Comparison of ENCODE assay signal across 19 cellular contexts in the genomic region with DNA sequence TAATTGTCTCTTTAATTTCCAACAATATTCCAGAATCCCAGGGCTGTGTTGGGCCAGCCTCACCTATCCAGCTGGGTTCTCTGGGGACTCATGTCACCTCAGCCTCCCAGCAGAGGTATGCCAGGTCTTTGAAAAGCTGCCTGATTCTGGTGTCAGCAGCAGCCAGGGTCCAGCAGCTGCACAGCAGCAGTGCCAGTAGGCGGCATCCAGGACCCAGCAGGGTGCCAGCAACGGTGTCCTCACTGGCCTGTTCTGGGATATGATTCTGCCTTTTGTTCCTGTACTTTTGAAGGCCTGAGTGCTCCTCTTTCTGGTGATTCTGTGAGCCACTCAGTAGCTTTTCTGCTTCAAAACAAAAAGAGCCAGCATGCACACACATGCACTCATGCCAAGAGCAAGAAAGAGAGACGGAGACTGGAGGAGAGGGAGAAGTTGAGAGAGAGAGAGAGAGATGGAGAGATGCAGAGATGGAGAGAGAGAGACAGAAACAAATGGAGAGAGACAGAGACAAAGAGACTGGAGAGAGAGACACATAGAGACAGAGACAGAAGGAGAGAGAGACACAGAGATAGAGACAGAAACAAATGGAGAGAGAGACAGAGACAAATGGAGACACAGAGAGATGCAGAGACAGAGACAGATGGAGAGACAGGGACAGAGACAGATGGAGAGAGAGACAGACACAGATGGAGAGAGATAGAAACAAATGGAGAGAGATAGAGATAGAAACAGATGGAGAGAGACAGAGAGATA.
DNase-seq lines count a peak whose midpoint lies in the region; ATAC-seq and TF ChIP-seq lines count a peak whose summit lies in the region.
"Had no signal": no experiment of that assay in that cellular context is flagged by ENCODE, and none has a peak within 500 bp of the region (broad histone marks: within the 10 kb centered on the region; RNA-seq: fewer than 3 reads in every experiment).

No MANE protein-coding gene starts in this region.

- H3K4me3 Mint-ChIP-seq in activated CD8-positive, alpha-beta memory T cell treated with anti-CD3 and anti-CD28 coated beads, Interleukin-2, amount 10 ng/mL, durations not matched to agents 7 days and 5 days = no peak overlapping the region
- H3K4me3 Mint-ChIP-seq: activated CD4-positive, alpha-beta T cell treated with anti-CD3 and anti-CD28 coated beads, Interleukin-2, amount 10 ng/mL, durations not matched to agents 7 days and 5 days; CD4-positive, alpha-beta memory T cell; effector memory CD8-positive, alpha-beta T cell; GM23338; neural crest cell; T-helper 1 cell treated with Interleukin-12 subunit alpha and Interleukin-12 subunit beta and Interleukin-4 antibody, amounts not matched to agents 30 μg/mL and 1 μg/mL, for 36 hours had no signal

- H3K9ac ChIP-seq in HCT116 (ENCODE audit: low read length) = no peak overlapping the region

- RAD21 ChIA-PET in HCT116 (lab: Charles Lee; ENCODE audit: low non-redundant PET in 1 of 2, low total read pairs in 2 of 2, uncharacterized antibody in 2 of 2, unreplicated experiment in 2 of 2) = no interaction called here

- intact Hi-C loops in HCT116 (cut with micrococcal nuclease) = no loop called here
- intact Hi-C loops in Panc1 (cut with micrococcal nuclease; ENCODE audit: unreplicated experiment) = no loop called here
- intact Hi-C loops in stomach (cut with DNase I; ENCODE audit: low total_unique reads) = no loop called here

- no peak overlapping the region for H3K4me3 ChIP-seq in HCT116 (replicated peaks in 1 of 2; ENCODE audit: low read depth in 1 of 2, low read length in 2 of 2)
- H3K4me3 ChIP-seq in Panc1 (ENCODE audit: low read depth in 2 of 2, low read length in 2 of 2) = no peak overlapping the region
- no peak overlapping the region for H3K4me3 ChIP-seq in stomach
- H3K4me3 ChIP-seq: esophagus muscularis mucosa, GM23338, mucosa of descending colon, suprapubic skin had no signal

- no peak overlapping the region for H3K27ac Mint-ChIP-seq in activated CD8-positive, alpha-beta memory T cell treated with anti-CD3 and anti-CD28 coated beads, Interleukin-2, amount 10 ng/mL, durations not matched to agents 7 days and 5 days
- H3K27ac Mint-ChIP-seq: activated CD4-positive, alpha-beta T cell treated with anti-CD3 and anti-CD28 coated beads, Interleukin-2, amount 10 ng/mL, durations not matched to agents 7 days and 5 days; CD4-positive, alpha-beta memory T cell; effector memory CD8-positive, alpha-beta T cell; GM23338; T-helper 1 cell treated with Interleukin-12 subunit alpha and Interleukin-12 subunit beta and Interleukin-4 antibody, amounts not matched to agents 30 μg/mL and 1 μg/mL, for 36 hours had no signal

- no peak for TF ChIP-seq EP300 in stomach (IDR thresholded peaks at IDR 0.05)

- H3K9me3 ChIP-seq in HCT116 (ENCODE audit: control insufficient read depth in 1 of 2, insufficient read depth in 1 of 2, low read depth in 1 of 2, low read length in 2 of 2) (no peaks in the 10 kb centered on the region), Panc1 (ENCODE audit: control insufficient read depth, insufficient read depth, low read depth, low read length) (no peaks in the 10 kb centered on the region), stomach (no peaks in the 10 kb centered on the region)
- H3K9me3 ChIP-seq: esophagus muscularis mucosa, mucosa of descending colon, suprapubic skin had no signal

- no peak overlapping the region for H3K4me2 ChIP-seq in HCT116 (ENCODE audit: low read length)
- H3K4me2 ChIP-seq: GM23338 had no signal

- H3K36me3 Mint-ChIP-seq in activated CD8-positive, alpha-beta memory T cell treated with anti-CD3 and anti-CD28 coated beads, Interleukin-2, amount 10 ng/mL, durations not matched to agents 7 days and 5 days = no peaks in the 10 kb centered on the region
- H3K36me3 Mint-ChIP-seq: CD4-positive, alpha-beta memory T cell had no signal

- no peaks in the 10 kb centered on the region for H3K9me3 Mint-ChIP-seq in activated CD8-positive, alpha-beta memory T cell treated with anti-CD3 and anti-CD28 coated beads, Interleukin-2, amount 10 ng/mL, durations not matched to agents 7 days and 5 days (ENCODE audit: low read depth)
- H3K9me3 Mint-ChIP-seq: activated CD4-positive, alpha-beta T cell treated with anti-CD3 and anti-CD28 coated beads, Interleukin-2, amount 10 ng/mL, durations not matched to agents 7 days and 5 days; CD4-positive, alpha-beta memory T cell; effector memory CD8-positive, alpha-beta T cell; GM23338; neural crest cell; T-helper 1 cell treated with Interleukin-12 subunit alpha and Interleukin-12 subunit beta and Interleukin-4 antibody, amounts not matched to agents 30 μg/mL and 1 μg/mL, for 36 hours had no signal

- no peaks in the 10 kb centered on the region for H3K36me3 ChIP-seq in HCT116 (ENCODE audit: control insufficient read depth in 1 of 2, insufficient read depth in 2 of 2, low read length in 2 of 2)
- no peaks in the 10 kb centered on the region for H3K36me3 ChIP-seq in Panc1 (ENCODE audit: control insufficient read depth, insufficient read depth, low read length)
- no peaks in the 10 kb centered on the region for H3K36me3 ChIP-seq in stomach
- H3K36me3 ChIP-seq: esophagus muscularis mucosa, suprapubic skin had no signal

- H3K4me1 Mint-ChIP-seq in activated CD8-positive, alpha-beta memory T cell treated with anti-CD3 and anti-CD28 coated beads, Interleukin-2, amount 10 ng/mL, durations not matched to agents 7 days and 5 days = no peaks in the 10 kb centered on the region
- H3K4me1 Mint-ChIP-seq: GM23338, neural crest cell had no signal

- 66 to 85% (median 75%) methylated on average over 3 of the region's 3 CpGs for WGBS in stomach, 5 donors

- no peak for TF ChIP-seq POLR2A in HCT116 (IDR thresholded peaks at IDR 0.05; ENCODE audit: borderline replicate concordance, extremely low read depth, insufficient read depth, insufficient read length)
- TF ChIP-seq POLR2A in stomach (IDR thresholded peaks at IDR 0.05) = no peak

- CTCF ChIA-PET in activated CD8-positive, alpha-beta memory T cell treated with anti-CD3 and anti-CD28 coated beads, Interleukin-2, amount 10 ng/mL, durations not matched to agents 7 days and 5 days (lab: Charles Lee) = no interaction called here
- CTCF ChIA-PET in HCT116 (lab: Charles Lee) = no interaction called here
- CTCF ChIA-PET in Panc1 (lab: Charles Lee) = no interaction called here

- no peaks in the 10 kb centered on the region for H3K4me1 ChIP-seq in HCT116 (ENCODE audit: control insufficient read depth in 1 of 2, insufficient read depth in 2 of 2, low read length in 2 of 2)
- no peaks in the 10 kb centered on the region; the same call in 1 of the 2 replicates for H3K4me1 ChIP-seq in Panc1 (ENCODE audit: control insufficient read depth, insufficient read depth, low read length)
- peaks cover 9 to 19% (median 12%) of the 10 kb centered on the region in 4 donors for H3K4me1 ChIP-seq in stomach

- no peak for TF ChIP-seq RAD21 in HCT116 (IDR thresholded peaks at IDR 0.05; ENCODE audit: low read depth)

- TF ChIP-seq CTCF in HCT116 (IDR thresholded peaks at IDR 0.05 in 2 of 3, conservative IDR thresholded peaks at IDR 0.05 in 1 of 3; ENCODE audit: borderline replicate concordance in 1 of 3, insufficient read depth in 1 of 3, low read depth in 2 of 3, low read length in 2 of 3) (no peak), Panc1 (IDR thresholded peaks at IDR 0.05) (no peak), stomach (IDR thresholded peaks at IDR 0.05) (no peak)

- H3K27me3 Mint-ChIP-seq in activated CD8-positive, alpha-beta memory T cell treated with anti-CD3 and anti-CD28 coated beads, Interleukin-2, amount 10 ng/mL, durations not matched to agents 7 days and 5 days = peaks cover 19% of the 10 kb centered on the region
- H3K27me3 Mint-ChIP-seq: CD4-positive, alpha-beta memory T cell; effector memory CD8-positive, alpha-beta T cell had no signal

- H3K9me2 ChIP-seq in HCT116 (ENCODE audit: insufficient read depth) = no peaks in the 10 kb centered on the region

- H3K79me2 ChIP-seq in HCT116 (ENCODE audit: insufficient read depth, low read length) = no peaks in the 10 kb centered on the region

- BruUV-seq in HCT116 (replicated peaks; lab: Mats Ljungman, UMichigan) = no TSS peak
- no TSS peak for BruUV-seq in Panc1 (replicated peaks; lab: Mats Ljungman, UMichigan)

- H3K27ac ChIP-seq in HCT116 (ENCODE audit: low read depth, low read length) = no peak overlapping the region
- peak overlapping the region; percentile 17; the same call in 1 of the 2 replicates for H3K27ac ChIP-seq in Panc1 (ENCODE audit: low read length)
- H3K27ac ChIP-seq in stomach = no peak overlapping the region
- H3K27ac ChIP-seq: esophagus muscularis mucosa, suprapubic skin had no signal

- no peak for ATAC-seq in activated CD8-positive, alpha-beta memory T cell treated with anti-CD3 and anti-CD28 coated beads, Interleukin-2, amount 10 ng/mL, durations not matched to agents 7 days and 5 days
- ATAC-seq in HCT116 (peak; percentile 36; the same call in 1 of the 2 replicates), Panc1 (peak; percentile 39)
- ATAC-seq: effector memory CD8-positive, alpha-beta T cell; GM23338 had no signal

- peaks cover 4% of the 10 kb centered on the region; the same call in 1 of the 2 replicates for H3K27me3 ChIP-seq in HCT116 (ENCODE audit: insufficient read depth, low read length)
- no peaks in the 10 kb centered on the region for H3K27me3 ChIP-seq in Panc1 (ENCODE audit: control insufficient read depth, insufficient read depth, low read length)
- no peaks in the 10 kb centered on the region for H3K27me3 ChIP-seq in stomach

- DNase-seq in activated CD8-positive, alpha-beta memory T cell treated with anti-CD3 and anti-CD28 coated beads, Interleukin-2, amount 50 U/mL, for 48 hours = peak; percentile 50
- no peak for DNase-seq in activated CD8-positive, alpha-beta memory T cell treated with anti-CD3 and anti-CD28 coated beads, Interleukin-2, amount 10 ng/mL, durations not matched to agents 7 days and 5 days
- no peak for DNase-seq in HCT116 (ENCODE audit: low read depth, low spot score)
- DNase-seq in Panc1 (ENCODE audit: low read depth, low spot score) = no peak
- DNase-seq in stomach = peak; percentile 19
- DNase-seq in retina = no peak
- no peak for DNase-seq in superior temporal gyrus (ENCODE audit: extremely low spot score)
- DNase-seq: activated CD4-positive, alpha-beta T cell treated with anti-CD3 and anti-CD28 coated beads, Interleukin-2, amount 10 ng/mL, durations not matched to agents 7 days and 5 days; CD4-positive, alpha-beta memory T cell; effector memory CD8-positive, alpha-beta T cell; Karpas-422; mucosa of descending colon; NCI-H446 treated with DMSO at 0.1 percent for 48 hours; NK-92 treated with Interleukin-12 subunit alpha and Interleukin-12 subunit beta, amount 100 ng/mL, for 24 hours had no signal

- POLR2A ChIA-PET in HCT116 (lab: Charles Lee) (no interaction called here), Panc1 (lab: Charles Lee) (interaction anchor here (0.6 kb wide), 1 partner anchor 143 kb away, joined by 5 read pairs; no protein-coding TSS in a partner anchor)

- no peak overlapping the region for H2AFZ ChIP-seq in HCT116 (ENCODE audit: low read depth, low read length, poor library complexity, severe bottlenecking)
- H2AFZ ChIP-seq: GM23338 had no signal

- in situ Hi-C loops in Panc1 (cut with HindIII; ENCODE audit: low pct_unique_long_range_greater_than_20kb, low sequenced_read_pairs) = no loop called here

- no peaks in the 10 kb centered on the region for H4K20me1 ChIP-seq in HCT116 (ENCODE audit: insufficient read depth)

Comparison
In these comparisons a context has a peak if more than half of its experiments do, and no peak if none do; other contexts are left out.
1. DNase-seq: peak in activated CD8-positive, alpha-beta memory T cell treated with anti-CD3 and anti-CD28 coated beads, Interleukin-2, amount 50 U/mL, for 48 hours (single experiment) and stomach (single experiment); none in activated CD8-positive, alpha-beta memory T cell treated with anti-CD3 and anti-CD28 coated beads, Interleukin-2, amount 10 ng/mL, durations not matched to agents 7 days and 5 days (single experiment), HCT116 (single experiment), Panc1 (single experiment), retina (single experiment) and superior temporal gyrus (single experiment).